In the genomic region with DNA sequence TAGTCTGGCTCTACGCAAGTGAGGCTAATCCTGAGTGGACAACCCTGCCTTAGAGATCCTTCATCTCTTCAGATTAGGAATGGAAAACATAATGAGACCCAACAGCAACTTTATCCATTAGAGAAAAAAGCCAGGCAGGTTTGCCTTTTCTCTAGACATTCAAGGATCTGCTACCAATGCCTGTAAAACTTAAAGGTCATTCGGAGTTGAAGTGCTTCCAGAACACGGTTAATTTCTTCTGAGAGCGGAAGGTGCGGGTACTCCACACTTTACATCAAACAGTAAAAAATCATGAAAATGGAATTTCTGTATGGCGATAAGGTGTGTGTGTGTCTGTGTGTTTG, we compare ENCODE assay signal across 9 cellular contexts.
DNase-seq lines count a peak whose midpoint lies in the region; ATAC-seq, FAIRE-seq and TF ChIP-seq lines count a peak whose summit lies in the region.
"Had no signal": no experiment of that assay in that cellular context is flagged by ENCODE, and none has a peak within 500 bp of the region (broad histone marks: within the 10 kb centered on the region; RNA-seq: fewer than 3 reads in every experiment).

No MANE protein-coding gene starts in this region.

- ATAC-seq in heart right ventricle (no peak), left cardiac atrium (no peak)

- peaks cover 75% of the 10 kb centered on the region for H3K4me1 Mint-ChIP-seq in brain

- H3K36me3 Mint-ChIP-seq in brain: no peaks in the 10 kb centered on the region

- DNase-seq in heart right ventricle (no peak), left cardiac atrium (no peak), vagina (ENCODE audit: extremely low spot score in 2 of 2) (no peak), D721Med (ENCODE audit: insufficient read length, low spot score) (no peak), cerebellum (ENCODE audit: low spot score) (no peak), islet precursor cell (no peak)

- H3K4me3 ChIP-seq in heart right ventricle (peak overlapping the region; percentile 57 to 91 (median 86)), mesodermal cell (ENCODE audit: extremely low read depth, insufficient read depth, low read length, poor library complexity, severe bottlenecking) (peak overlapping the region; percentile 66), vagina (peak overlapping the region; percentile 69 to 96)

- H3K4me1 ChIP-seq in heart right ventricle: peaks cover 2 to 29% (median 6%) of the 10 kb centered on the region in 9 donors
- H3K4me1 ChIP-seq in mesodermal cell (ENCODE audit: control insufficient read depth, insufficient read depth, low read length, poor library complexity, severe bottlenecking): no peaks in the 10 kb centered on the region
- peaks cover 18% of the 10 kb centered on the region for H3K4me1 ChIP-seq in vagina

- no peak for FAIRE-seq in D721Med (lab: Jason Lieb, UNC)
- FAIRE-seq: GM18507 had no signal

- H3K9me3 Mint-ChIP-seq in brain: no peaks in the 10 kb centered on the region

- peak overlapping the region; percentile 87 to 97 (median 92) for H3K4me3 Mint-ChIP-seq in brain

- 40 to 41% methylated on average over 6 of the region's 6 CpGs for WGBS in heart right ventricle, 2 donors
- WGBS in mesodermal cell (ENCODE audit: insufficient coverage in 2 of 2), 2 experiments: 0% methylated on average over 1 of the region's 6 CpGs

- TF ChIP-seq CTCF in heart right ventricle (IDR thresholded peaks at IDR 0.05) (no peak), brain (conservative IDR thresholded peaks at IDR 0.05) (no peak), vagina (IDR thresholded peaks at IDR 0.05) (no peak), D721Med (IDR thresholded peaks at IDR 0.05; ENCODE audit: insufficient read depth, missing control alignments) (no peak)

- H3K27ac ChIP-seq in heart right ventricle (peak overlapping the region in 6 of 10 donors; percentile 86 to 91 (median 89)), mesodermal cell (ENCODE audit: low read depth, low read length, severe bottlenecking) (peak overlapping the region; percentile 30), vagina (peak overlapping the region; percentile 92)

- TF ChIP-seq POLR2A in vagina (IDR thresholded peaks at IDR 0.05): no peak

- H3K27me3 ChIP-seq in heart right ventricle (peaks cover 0 to 12% (median 0%) of the 10 kb centered on the region in 7 donors), vagina (no peaks in the 10 kb centered on the region)

- no peaks in the 10 kb centered on the region for H3K36me3 ChIP-seq in heart right ventricle
- H3K36me3 ChIP-seq in mesodermal cell (ENCODE audit: control insufficient read depth, insufficient read depth, low read length): peaks cover 5% of the 10 kb centered on the region
- no peaks in the 10 kb centered on the region for H3K36me3 ChIP-seq in vagina

- peaks cover 11% of the 10 kb centered on the region for H3K27me3 Mint-ChIP-seq in brain

- H3K27ac Mint-ChIP-seq in brain: peak overlapping the region; percentile 59 to 98 (median 94)

- H3K9me3 ChIP-seq in heart right ventricle (no peaks in the 10 kb centered on the region), mesodermal cell (ENCODE audit: control insufficient read depth, low read length) (no peaks in the 10 kb centered on the region), vagina (no peaks in the 10 kb centered on the region)

- intact Hi-C loops in heart right ventricle (cut with DNase I) (loop anchor here in 2 of 10 donors (5.0 to 10.0 kb wide), 2 partner anchors 44 to 84 kb away; a partner anchor contains a TSS), left cardiac atrium (cut with DNase I) (no loop called here), vagina (cut with DNase I) (no loop called here)

Comparison
In these comparisons a context has a peak if more than half of its experiments do, and no peak if none do; other contexts are left out.
1. H3K27ac ChIP-seq: peak in every context shown above with its lines; median percentile 92 in vagina; 89 in heart right ventricle; 30 in mesodermal cell.